9 cellular contexts compared by ENCODE assay signal in genomic region chr5:161602739-161603138, GRCh38. TPM values are rescaled to one million over a fixed set of nuclear protein-coding genes. Genes with fewer than 3 reads are reported as not detected.
"Had no signal": no experiment of that assay in that cellular context is flagged by ENCODE, and none has a peak within 500 bp of the region (broad histone marks: within the 10 kb centered on the region; RNA-seq: fewer than 3 reads in every experiment).

No MANE protein-coding gene starts in this region.

- H3K9ac ChIP-seq: KMS-11 had no signal

- H3K9me3 ChIP-seq: HAP-1 had no signal

- ATAC-seq: GM23338, HCT116 had no signal

- H3K4me3 ChIP-seq: GM23338, HAP-1 had no signal

- H3K36me3 ChIP-seq: HAP-1 had no signal

- FAIRE-seq: HTR-8/SVneo had no signal

- H3K4me1 ChIP-seq: HAP-1 had no signal

- H2AFZ ChIP-seq: GM23338 had no signal

- H3K4me2 ChIP-seq: GM23338, KMS-11 had no signal

- DNase-seq: H7, HFFc6, KBM-7 had no signal

- H3K27ac ChIP-seq: KMS-11 had no signal

RNA-seq across cellular contexts. Expression of gene GABRB2, which starts 56.2 kb away (rescaled TPM):
- total RNA-seq: HFFc6, HT-29 had no signal
